Comparison of ENCODE assay signal across 1 cellular context in the genomic region with DNA sequence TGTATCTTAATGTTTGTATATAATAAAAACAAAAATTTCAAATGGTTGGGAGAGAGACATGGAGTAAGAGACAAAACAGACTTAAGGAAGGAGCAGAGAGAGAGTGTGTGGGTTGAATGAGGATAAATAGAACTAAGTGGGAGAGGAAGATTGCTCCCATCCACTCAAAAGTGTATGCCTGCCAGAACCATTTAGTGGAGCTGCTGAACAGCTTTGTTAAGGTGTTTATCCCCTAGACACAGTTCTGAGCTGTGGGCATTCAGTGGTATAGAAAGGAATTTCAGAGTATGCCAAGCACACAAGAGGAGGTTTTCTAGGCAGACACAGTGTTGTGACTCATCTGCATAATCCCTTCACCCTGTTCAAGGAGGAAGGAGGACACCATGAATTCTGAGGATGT.
TF ChIP-seq lines count a peak whose summit lies in the region.

No MANE protein-coding gene starts in this region.

TF ChIP-seq in WTC11, 78 proteins besides CTCF, POLR2A, EP300 and RAD21 (continued from another document):
- TF ChIP-seq, protein P1, sequence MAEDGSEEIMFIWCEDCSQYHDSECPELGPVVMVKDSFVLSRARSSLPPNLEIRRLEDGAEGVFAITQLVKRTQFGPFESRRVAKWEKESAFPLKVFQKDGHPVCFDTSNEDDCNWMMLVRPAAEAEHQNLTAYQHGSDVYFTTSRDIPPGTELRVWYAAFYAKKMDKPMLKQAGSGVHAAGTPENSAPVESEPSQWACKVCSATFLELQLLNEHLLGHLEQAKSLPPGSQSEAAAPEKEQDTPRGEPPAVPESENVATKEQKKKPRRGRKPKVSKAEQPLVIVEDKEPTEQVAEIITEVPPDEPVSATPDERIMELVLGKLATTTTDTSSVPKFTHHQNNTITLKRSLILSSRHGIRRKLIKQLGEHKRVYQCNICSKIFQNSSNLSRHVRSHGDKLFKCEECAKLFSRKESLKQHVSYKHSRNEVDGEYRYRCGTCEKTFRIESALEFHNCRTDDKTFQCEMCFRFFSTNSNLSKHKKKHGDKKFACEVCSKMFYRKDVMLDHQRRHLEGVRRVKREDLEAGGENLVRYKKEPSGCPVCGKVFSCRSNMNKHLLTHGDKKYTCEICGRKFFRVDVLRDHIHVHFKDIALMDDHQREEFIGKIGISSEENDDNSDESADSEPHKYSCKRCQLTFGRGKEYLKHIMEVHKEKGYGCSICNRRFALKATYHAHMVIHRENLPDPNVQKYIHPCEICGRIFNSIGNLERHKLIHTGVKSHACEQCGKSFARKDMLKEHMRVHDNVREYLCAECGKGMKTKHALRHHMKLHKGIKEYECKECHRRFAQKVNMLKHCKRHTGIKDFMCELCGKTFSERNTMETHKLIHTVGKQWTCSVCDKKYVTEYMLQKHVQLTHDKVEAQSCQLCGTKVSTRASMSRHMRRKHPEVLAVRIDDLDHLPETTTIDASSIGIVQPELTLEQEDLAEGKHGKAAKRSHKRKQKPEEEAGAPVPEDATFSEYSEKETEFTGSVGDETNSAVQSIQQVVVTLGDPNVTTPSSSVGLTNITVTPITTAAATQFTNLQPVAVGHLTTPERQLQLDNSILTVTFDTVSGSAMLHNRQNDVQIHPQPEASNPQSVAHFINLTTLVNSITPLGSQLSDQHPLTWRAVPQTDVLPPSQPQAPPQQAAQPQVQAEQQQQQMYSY (CRISPR knock-in tag; IDR thresholded peaks at IDR 0.05): no peak
- TF ChIP-seq PRRX2 (CRISPR knock-in tag; IDR thresholded peaks at IDR 0.05) (no peak), FOXJ3 (CRISPR knock-in tag; IDR thresholded peaks at IDR 0.05; ENCODE audit: borderline replicate concordance) (no peak), KAT7 (CRISPR knock-in tag; IDR thresholded peaks at IDR 0.05; ENCODE audit: borderline replicate concordance) (no peak), NR2C2 (CRISPR knock-in tag; IDR thresholded peaks at IDR 0.05) (no peak), ATF1 (CRISPR knock-in tag; IDR thresholded peaks at IDR 0.05) (no peak), TCF7 (CRISPR knock-in tag; IDR thresholded peaks at IDR 0.05; ENCODE audit: low read depth) (no peak), MYBL2 (CRISPR knock-in tag; IDR thresholded peaks at IDR 0.05) (no peak), NFE2L1 (CRISPR knock-in tag; IDR thresholded peaks at IDR 0.05) (no peak), JUN (CRISPR knock-in tag; IDR thresholded peaks at IDR 0.05) (no peak)
- TF ChIP-seq, protein P2, sequence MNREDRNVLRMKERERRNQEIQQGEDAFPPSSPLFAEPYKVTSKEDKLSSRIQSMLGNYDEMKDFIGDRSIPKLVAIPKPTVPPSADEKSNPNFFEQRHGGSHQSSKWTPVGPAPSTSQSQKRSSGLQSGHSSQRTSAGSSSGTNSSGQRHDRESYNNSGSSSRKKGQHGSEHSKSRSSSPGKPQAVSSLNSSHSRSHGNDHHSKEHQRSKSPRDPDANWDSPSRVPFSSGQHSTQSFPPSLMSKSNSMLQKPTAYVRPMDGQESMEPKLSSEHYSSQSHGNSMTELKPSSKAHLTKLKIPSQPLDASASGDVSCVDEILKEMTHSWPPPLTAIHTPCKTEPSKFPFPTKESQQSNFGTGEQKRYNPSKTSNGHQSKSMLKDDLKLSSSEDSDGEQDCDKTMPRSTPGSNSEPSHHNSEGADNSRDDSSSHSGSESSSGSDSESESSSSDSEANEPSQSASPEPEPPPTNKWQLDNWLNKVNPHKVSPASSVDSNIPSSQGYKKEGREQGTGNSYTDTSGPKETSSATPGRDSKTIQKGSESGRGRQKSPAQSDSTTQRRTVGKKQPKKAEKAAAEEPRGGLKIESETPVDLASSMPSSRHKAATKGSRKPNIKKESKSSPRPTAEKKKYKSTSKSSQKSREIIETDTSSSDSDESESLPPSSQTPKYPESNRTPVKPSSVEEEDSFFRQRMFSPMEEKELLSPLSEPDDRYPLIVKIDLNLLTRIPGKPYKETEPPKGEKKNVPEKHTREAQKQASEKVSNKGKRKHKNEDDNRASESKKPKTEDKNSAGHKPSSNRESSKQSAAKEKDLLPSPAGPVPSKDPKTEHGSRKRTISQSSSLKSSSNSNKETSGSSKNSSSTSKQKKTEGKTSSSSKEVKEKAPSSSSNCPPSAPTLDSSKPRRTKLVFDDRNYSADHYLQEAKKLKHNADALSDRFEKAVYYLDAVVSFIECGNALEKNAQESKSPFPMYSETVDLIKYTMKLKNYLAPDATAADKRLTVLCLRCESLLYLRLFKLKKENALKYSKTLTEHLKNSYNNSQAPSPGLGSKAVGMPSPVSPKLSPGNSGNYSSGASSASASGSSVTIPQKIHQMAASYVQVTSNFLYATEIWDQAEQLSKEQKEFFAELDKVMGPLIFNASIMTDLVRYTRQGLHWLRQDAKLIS (CRISPR knock-in tag; IDR thresholded peaks at IDR 0.05; ENCODE audit: borderline replicate concordance): no peak
- TF ChIP-seq, protein P3, sequence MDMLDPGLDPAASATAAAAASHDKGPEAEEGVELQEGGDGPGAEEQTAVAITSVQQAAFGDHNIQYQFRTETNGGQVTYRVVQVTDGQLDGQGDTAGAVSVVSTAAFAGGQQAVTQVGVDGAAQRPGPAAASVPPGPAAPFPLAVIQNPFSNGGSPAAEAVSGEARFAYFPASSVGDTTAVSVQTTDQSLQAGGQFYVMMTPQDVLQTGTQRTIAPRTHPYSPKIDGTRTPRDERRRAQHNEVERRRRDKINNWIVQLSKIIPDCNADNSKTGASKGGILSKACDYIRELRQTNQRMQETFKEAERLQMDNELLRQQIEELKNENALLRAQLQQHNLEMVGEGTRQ (CRISPR knock-in tag; IDR thresholded peaks at IDR 0.05): no peak
- TF ChIP-seq, protein P4, sequence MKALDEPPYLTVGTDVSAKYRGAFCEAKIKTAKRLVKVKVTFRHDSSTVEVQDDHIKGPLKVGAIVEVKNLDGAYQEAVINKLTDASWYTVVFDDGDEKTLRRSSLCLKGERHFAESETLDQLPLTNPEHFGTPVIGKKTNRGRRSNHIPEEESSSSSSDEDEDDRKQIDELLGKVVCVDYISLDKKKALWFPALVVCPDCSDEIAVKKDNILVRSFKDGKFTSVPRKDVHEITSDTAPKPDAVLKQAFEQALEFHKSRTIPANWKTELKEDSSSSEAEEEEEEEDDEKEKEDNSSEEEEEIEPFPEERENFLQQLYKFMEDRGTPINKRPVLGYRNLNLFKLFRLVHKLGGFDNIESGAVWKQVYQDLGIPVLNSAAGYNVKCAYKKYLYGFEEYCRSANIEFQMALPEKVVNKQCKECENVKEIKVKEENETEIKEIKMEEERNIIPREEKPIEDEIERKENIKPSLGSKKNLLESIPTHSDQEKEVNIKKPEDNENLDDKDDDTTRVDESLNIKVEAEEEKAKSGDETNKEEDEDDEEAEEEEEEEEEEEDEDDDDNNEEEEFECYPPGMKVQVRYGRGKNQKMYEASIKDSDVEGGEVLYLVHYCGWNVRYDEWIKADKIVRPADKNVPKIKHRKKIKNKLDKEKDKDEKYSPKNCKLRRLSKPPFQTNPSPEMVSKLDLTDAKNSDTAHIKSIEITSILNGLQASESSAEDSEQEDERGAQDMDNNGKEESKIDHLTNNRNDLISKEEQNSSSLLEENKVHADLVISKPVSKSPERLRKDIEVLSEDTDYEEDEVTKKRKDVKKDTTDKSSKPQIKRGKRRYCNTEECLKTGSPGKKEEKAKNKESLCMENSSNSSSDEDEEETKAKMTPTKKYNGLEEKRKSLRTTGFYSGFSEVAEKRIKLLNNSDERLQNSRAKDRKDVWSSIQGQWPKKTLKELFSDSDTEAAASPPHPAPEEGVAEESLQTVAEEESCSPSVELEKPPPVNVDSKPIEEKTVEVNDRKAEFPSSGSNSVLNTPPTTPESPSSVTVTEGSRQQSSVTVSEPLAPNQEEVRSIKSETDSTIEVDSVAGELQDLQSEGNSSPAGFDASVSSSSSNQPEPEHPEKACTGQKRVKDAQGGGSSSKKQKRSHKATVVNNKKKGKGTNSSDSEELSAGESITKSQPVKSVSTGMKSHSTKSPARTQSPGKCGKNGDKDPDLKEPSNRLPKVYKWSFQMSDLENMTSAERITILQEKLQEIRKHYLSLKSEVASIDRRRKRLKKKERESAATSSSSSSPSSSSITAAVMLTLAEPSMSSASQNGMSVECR (CRISPR knock-in tag; IDR thresholded peaks at IDR 0.05; ENCODE audit: borderline replicate concordance): no peak
- TF ChIP-seq, protein P5, sequence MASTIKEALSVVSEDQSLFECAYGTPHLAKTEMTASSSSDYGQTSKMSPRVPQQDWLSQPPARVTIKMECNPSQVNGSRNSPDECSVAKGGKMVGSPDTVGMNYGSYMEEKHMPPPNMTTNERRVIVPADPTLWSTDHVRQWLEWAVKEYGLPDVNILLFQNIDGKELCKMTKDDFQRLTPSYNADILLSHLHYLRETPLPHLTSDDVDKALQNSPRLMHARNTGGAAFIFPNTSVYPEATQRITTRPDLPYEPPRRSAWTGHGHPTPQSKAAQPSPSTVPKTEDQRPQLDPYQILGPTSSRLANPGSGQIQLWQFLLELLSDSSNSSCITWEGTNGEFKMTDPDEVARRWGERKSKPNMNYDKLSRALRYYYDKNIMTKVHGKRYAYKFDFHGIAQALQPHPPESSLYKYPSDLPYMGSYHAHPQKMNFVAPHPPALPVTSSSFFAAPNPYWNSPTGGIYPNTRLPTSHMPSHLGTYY (CRISPR knock-in tag; IDR thresholded peaks at IDR 0.05): no peak
- TF ChIP-seq, protein P6, sequence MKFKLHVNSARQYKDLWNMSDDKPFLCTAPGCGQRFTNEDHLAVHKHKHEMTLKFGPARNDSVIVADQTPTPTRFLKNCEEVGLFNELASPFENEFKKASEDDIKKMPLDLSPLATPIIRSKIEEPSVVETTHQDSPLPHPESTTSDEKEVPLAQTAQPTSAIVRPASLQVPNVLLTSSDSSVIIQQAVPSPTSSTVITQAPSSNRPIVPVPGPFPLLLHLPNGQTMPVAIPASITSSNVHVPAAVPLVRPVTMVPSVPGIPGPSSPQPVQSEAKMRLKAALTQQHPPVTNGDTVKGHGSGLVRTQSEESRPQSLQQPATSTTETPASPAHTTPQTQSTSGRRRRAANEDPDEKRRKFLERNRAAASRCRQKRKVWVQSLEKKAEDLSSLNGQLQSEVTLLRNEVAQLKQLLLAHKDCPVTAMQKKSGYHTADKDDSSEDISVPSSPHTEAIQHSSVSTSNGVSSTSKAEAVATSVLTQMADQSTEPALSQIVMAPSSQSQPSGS (CRISPR knock-in tag; IDR thresholded peaks at IDR 0.05; ENCODE audit: borderline replicate concordance, low read depth): no peak
- TF ChIP-seq, protein P7, sequence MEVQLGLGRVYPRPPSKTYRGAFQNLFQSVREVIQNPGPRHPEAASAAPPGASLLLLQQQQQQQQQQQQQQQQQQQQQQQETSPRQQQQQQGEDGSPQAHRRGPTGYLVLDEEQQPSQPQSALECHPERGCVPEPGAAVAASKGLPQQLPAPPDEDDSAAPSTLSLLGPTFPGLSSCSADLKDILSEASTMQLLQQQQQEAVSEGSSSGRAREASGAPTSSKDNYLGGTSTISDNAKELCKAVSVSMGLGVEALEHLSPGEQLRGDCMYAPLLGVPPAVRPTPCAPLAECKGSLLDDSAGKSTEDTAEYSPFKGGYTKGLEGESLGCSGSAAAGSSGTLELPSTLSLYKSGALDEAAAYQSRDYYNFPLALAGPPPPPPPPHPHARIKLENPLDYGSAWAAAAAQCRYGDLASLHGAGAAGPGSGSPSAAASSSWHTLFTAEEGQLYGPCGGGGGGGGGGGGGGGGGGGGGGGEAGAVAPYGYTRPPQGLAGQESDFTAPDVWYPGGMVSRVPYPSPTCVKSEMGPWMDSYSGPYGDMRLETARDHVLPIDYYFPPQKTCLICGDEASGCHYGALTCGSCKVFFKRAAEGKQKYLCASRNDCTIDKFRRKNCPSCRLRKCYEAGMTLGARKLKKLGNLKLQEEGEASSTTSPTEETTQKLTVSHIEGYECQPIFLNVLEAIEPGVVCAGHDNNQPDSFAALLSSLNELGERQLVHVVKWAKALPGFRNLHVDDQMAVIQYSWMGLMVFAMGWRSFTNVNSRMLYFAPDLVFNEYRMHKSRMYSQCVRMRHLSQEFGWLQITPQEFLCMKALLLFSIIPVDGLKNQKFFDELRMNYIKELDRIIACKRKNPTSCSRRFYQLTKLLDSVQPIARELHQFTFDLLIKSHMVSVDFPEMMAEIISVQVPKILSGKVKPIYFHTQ (CRISPR knock-in tag; IDR thresholded peaks at IDR 0.05): no peak
- TF ChIP-seq, protein P8, sequence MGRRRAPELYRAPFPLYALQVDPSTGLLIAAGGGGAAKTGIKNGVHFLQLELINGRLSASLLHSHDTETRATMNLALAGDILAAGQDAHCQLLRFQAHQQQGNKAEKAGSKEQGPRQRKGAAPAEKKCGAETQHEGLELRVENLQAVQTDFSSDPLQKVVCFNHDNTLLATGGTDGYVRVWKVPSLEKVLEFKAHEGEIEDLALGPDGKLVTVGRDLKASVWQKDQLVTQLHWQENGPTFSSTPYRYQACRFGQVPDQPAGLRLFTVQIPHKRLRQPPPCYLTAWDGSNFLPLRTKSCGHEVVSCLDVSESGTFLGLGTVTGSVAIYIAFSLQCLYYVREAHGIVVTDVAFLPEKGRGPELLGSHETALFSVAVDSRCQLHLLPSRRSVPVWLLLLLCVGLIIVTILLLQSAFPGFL (CRISPR knock-in tag; IDR thresholded peaks at IDR 0.05; ENCODE audit: borderline replicate concordance): no peak
TF ChIP-seq in WTC11: peak in this region for 0.
